In the genomic region with DNA sequence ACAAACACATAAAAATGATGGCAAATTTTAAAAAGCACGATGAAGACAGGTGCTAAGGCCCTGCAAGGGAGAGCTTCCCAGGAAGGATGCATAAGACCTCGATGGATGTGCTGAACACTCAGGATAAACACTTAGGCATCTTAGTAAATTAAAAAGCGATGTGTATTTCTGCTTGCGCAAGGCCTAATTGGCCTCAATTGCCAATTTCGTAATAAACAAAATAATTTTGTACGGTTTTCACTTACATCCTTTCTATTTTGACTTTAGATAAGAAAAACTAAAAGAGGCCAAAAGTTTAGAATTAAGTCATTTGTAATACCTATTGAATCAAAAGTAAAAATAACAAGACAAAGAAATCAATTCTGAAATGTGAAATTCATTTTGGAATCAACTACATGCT, we compare ENCODE assay signal across 20 cellular contexts.
DNase-seq lines count a peak whose midpoint lies in the region; ATAC-seq, FAIRE-seq and TF ChIP-seq lines count a peak whose summit lies in the region.
"Had no signal": no experiment of that assay in that cellular context is flagged by ENCODE, and none has a peak within 500 bp of the region (broad histone marks: within the 10 kb centered on the region; RNA-seq: fewer than 3 reads in every experiment).

No MANE protein-coding gene starts in this region.

- TF ChIP-seq CTCF in astrocyte (IDR thresholded peaks at IDR 0.05; ENCODE audit: insufficient read depth, low read depth, low read length) (no peak), gastroesophageal sphincter (IDR thresholded peaks at IDR 0.05) (no peak), adrenal gland (IDR thresholded peaks at IDR 0.05) (no peak)

- H3K27ac Mint-ChIP-seq in astrocyte (ENCODE audit: unreplicated experiment) = no peak overlapping the region
- H3K27ac Mint-ChIP-seq: activated CD4-positive, alpha-beta T cell treated with anti-CD3 and anti-CD28 coated beads, Interleukin-2, amount 10 ng/mL, durations not matched to agents 24 days and 14 days; activated naive CD8-positive, alpha-beta T cell; activated T-helper 17 cell treated with anti-CD3 and anti-CD28 coated beads, Interleukin-2, amount 50 U/mL, for 72 hours had no signal

- in situ Hi-C loops in G401 (cut with HindIII; ENCODE audit: low sequenced_read_pairs) = no loop called here

- H2AFZ ChIP-seq in astrocyte (ENCODE audit: low read depth, low read length) = no peak overlapping the region

- H3K36me3 Mint-ChIP-seq in astrocyte (ENCODE audit: low read depth, unreplicated experiment) = peaks cover 2% of the 10 kb centered on the region
- H3K36me3 Mint-ChIP-seq: activated naive CD8-positive, alpha-beta T cell had no signal

- no peak for TF ChIP-seq EP300 in gastroesophageal sphincter (IDR thresholded peaks at IDR 0.05)

- ATAC-seq in gastroesophageal sphincter = no peak
- ATAC-seq in HG03095 (IDR thresholded peaks at IDR 0.05; ENCODE audit: unreplicated experiment) = no peak
- ATAC-seq: activated T-helper 17 cell treated with anti-CD3 and anti-CD28 coated beads, Interleukin-2, amount 50 U/mL, for 72 hours had no signal

- H3K9me3 Mint-ChIP-seq in astrocyte (ENCODE audit: unreplicated experiment) = no peaks in the 10 kb centered on the region
- H3K9me3 Mint-ChIP-seq: activated CD4-positive, alpha-beta T cell treated with anti-CD3 and anti-CD28 coated beads, Interleukin-2, amount 10 ng/mL, durations not matched to agents 24 days and 14 days; activated T-helper 17 cell treated with anti-CD3 and anti-CD28 coated beads, Interleukin-2, amount 50 U/mL, for 72 hours; dendritic cell treated with granulocyte-macrophage colony-stimulating factor and Interleukin-4, amounts not matched to agents 40 ng/mL and 50 ng/mL, for 4 days; neural crest cell had no signal

- peaks cover 47% of the 10 kb centered on the region for H3K4me1 Mint-ChIP-seq in astrocyte (ENCODE audit: low read depth, unreplicated experiment)
- H3K4me1 Mint-ChIP-seq: activated CD4-positive, alpha-beta T cell treated with anti-CD3 and anti-CD28 coated beads, Interleukin-2, amount 10 ng/mL, durations not matched to agents 24 days and 14 days; activated T-helper 17 cell treated with anti-CD3 and anti-CD28 coated beads, Interleukin-2, amount 50 U/mL, for 72 hours had no signal

- no peaks in the 10 kb centered on the region for H4K20me1 ChIP-seq in astrocyte (ENCODE audit: insufficient read depth, low read length)

- TF ChIP-seq POLR2A in gastroesophageal sphincter (IDR thresholded peaks at IDR 0.05) (no peak), adrenal gland (IDR thresholded peaks at IDR 0.05) (no peak)

- intact Hi-C loops in adrenal gland (cut with DNase I) = no loop called here

- no peak overlapping the region for H3K4me3 Mint-ChIP-seq in astrocyte (ENCODE audit: unreplicated experiment)
- H3K4me3 Mint-ChIP-seq: activated CD4-positive, alpha-beta T cell treated with anti-CD3 and anti-CD28 coated beads, Interleukin-2, amount 10 ng/mL, durations not matched to agents 24 days and 14 days; activated naive CD8-positive, alpha-beta T cell; activated T-helper 17 cell treated with anti-CD3 and anti-CD28 coated beads, Interleukin-2, amount 50 U/mL, for 72 hours; dendritic cell treated with granulocyte-macrophage colony-stimulating factor and Interleukin-4, amounts not matched to agents 40 ng/mL and 50 ng/mL, for 4 days; neural crest cell had no signal

- H3K79me2 ChIP-seq in astrocyte (ENCODE audit: insufficient read depth, low read length) = peaks cover 88% of the 10 kb centered on the region

- CTCF ChIA-PET in HEK293T (lab: Yijun Ruan, JAX) = no interaction called here

- peak; percentile 45 for FAIRE-seq in astrocyte (lab: Jason Lieb, UNC)
- FAIRE-seq: H54, HTR-8/SVneo had no signal

- no peak overlapping the region for H3K27ac ChIP-seq in astrocyte (ENCODE audit: low read depth, low read length)
- peak overlapping the region in 3 of 4 donors; percentile 41 to 72 (median 66) for H3K27ac ChIP-seq in gastroesophageal sphincter
- peak overlapping the region; percentile 71 for H3K27ac ChIP-seq in subcutaneous abdominal adipose tissue (ENCODE audit: low read depth, low read length)
- H3K27ac ChIP-seq in adrenal gland = no peak overlapping the region
- H3K27ac ChIP-seq: prostate gland had no signal

- DNase-seq in G401 (ENCODE audit: low spot score) (peak; percentile 24), astrocyte (ENCODE audit: low read depth) (no peak), adrenal gland (no peak), HEK293T (ENCODE audit: extremely low spot score) (no peak)
- DNase-seq: activated CD4-positive, alpha-beta T cell treated with anti-CD3 and anti-CD28 coated beads, Interleukin-2, amount 10 ng/mL, durations not matched to agents 24 days and 14 days; DMS79 treated with DMSO at 0.1 percent for 48 hours; Karpas-422; NCI-H187; NCI-H748 treated with DMSO at 0.1 percent for 48 hours; SIG-M5 had no signal

- no peaks in the 10 kb centered on the region for H3K9me3 ChIP-seq in astrocyte (ENCODE audit: insufficient read depth, low read depth, low read length)
- no peaks in the 10 kb centered on the region for H3K9me3 ChIP-seq in gastroesophageal sphincter
- no peaks in the 10 kb centered on the region for H3K9me3 ChIP-seq in subcutaneous abdominal adipose tissue (ENCODE audit: control insufficient read depth in 5 of 5, low read length in 5 of 5)
- H3K9me3 ChIP-seq in adrenal gland (replicated peaks in 1 of 3) = no peaks in the 10 kb centered on the region
- H3K9me3 ChIP-seq: prostate gland had no signal

- POLR2A ChIA-PET in HEK293T (lab: Yijun Ruan, JAX) = no interaction called here

- WGBS in gastroesophageal sphincter (ENCODE audit: low coverage in 1 of 2), 2 donors = 80 to 83% methylated on average over 6 of the region's 6 CpGs
- 78 to 83% (median 82%) methylated on average over 6 of the region's 6 CpGs for WGBS in adrenal gland, 4 donors

- H3K27me3 ChIP-seq in astrocyte (ENCODE audit: insufficient read depth, low read length) = no peaks in the 10 kb centered on the region
- no peaks in the 10 kb centered on the region for H3K27me3 ChIP-seq in gastroesophageal sphincter
- H3K27me3 ChIP-seq in subcutaneous abdominal adipose tissue (ENCODE audit: control insufficient read depth in 5 of 5, insufficient read depth in 4 of 5, low read length in 5 of 5) = no peaks in the 10 kb centered on the region
- no peaks in the 10 kb centered on the region for H3K27me3 ChIP-seq in adrenal gland

- H3K4me1 ChIP-seq in astrocyte (ENCODE audit: insufficient read depth, low read length) (peaks cover 31% of the 10 kb centered on the region), gastroesophageal sphincter (peaks cover 0 to 48% (median 0%) of the 10 kb centered on the region in 3 donors), subcutaneous abdominal adipose tissue (ENCODE audit: control insufficient read depth in 5 of 5, insufficient read depth in 5 of 5, low read length in 5 of 5) (peaks cover 3 to 68% (median 43%) of the 10 kb centered on the region in 5 donors), adrenal gland (replicated peaks in 1 of 2) (peaks cover 0 to 19% of the 10 kb centered on the region in 2 donors)
- H3K4me1 ChIP-seq: prostate gland had no signal

- no peak overlapping the region for H3K4me3 ChIP-seq in astrocyte (ENCODE audit: insufficient read depth, low read depth, low read length)
- no peak overlapping the region for H3K4me3 ChIP-seq in gastroesophageal sphincter
- H3K4me3 ChIP-seq in subcutaneous abdominal adipose tissue (ENCODE audit: low read depth in 1 of 5, low read length in 5 of 5) = peak overlapping the region in 4 of 5 donors; percentile 12 to 72 (median 56)
- no peak overlapping the region for H3K4me3 ChIP-seq in adrenal gland
- H3K4me3 ChIP-seq: prostate gland had no signal

- no peaks in the 10 kb centered on the region for H3K27me3 Mint-ChIP-seq in astrocyte (ENCODE audit: low read depth, unreplicated experiment)
- H3K27me3 Mint-ChIP-seq: activated CD4-positive, alpha-beta T cell treated with anti-CD3 and anti-CD28 coated beads, Interleukin-2, amount 10 ng/mL, durations not matched to agents 24 days and 14 days; activated naive CD8-positive, alpha-beta T cell; activated T-helper 17 cell treated with anti-CD3 and anti-CD28 coated beads, Interleukin-2, amount 50 U/mL, for 72 hours; dendritic cell treated with granulocyte-macrophage colony-stimulating factor and Interleukin-4, amounts not matched to agents 40 ng/mL and 50 ng/mL, for 4 days had no signal

- H3K9ac ChIP-seq in astrocyte (ENCODE audit: low read length) (no peak overlapping the region), subcutaneous abdominal adipose tissue (ENCODE audit: low read length in 5 of 5) (no peak overlapping the region)

- H3K4me2 ChIP-seq in astrocyte (ENCODE audit: low read length) = peak overlapping the region; percentile 94

- H3K36me3 ChIP-seq in astrocyte (ENCODE audit: insufficient read depth, low read length) (no peaks in the 10 kb centered on the region), gastroesophageal sphincter (no peaks in the 10 kb centered on the region), subcutaneous abdominal adipose tissue (ENCODE audit: control insufficient read depth in 5 of 5, insufficient read depth in 5 of 5, low read length in 5 of 5) (no peaks in the 10 kb centered on the region), adrenal gland (replicated peaks in 1 of 2) (no peaks in the 10 kb centered on the region)
- H3K36me3 ChIP-seq: prostate gland had no signal

TF ChIP-seq in HEK293T, 16 proteins besides CTCF, POLR2A, EP300 and RAD21:
- TF ChIP-seq ARNT (IDR thresholded peaks at IDR 0.05) (no peak), SP1 (IDR thresholded peaks at IDR 0.05) (no peak), TARDBP (IDR thresholded peaks at IDR 0.05) (no peak), FOXK2 (IDR thresholded peaks at IDR 0.05) (no peak), NFRKB (IDR thresholded peaks at IDR 0.05) (no peak), HDGF (IDR thresholded peaks at IDR 0.05; ENCODE audit: borderline replicate concordance) (no peak), CTBP1 (IDR thresholded peaks at IDR 0.05; ENCODE audit: borderline replicate concordance) (no peak), BHLHE40 (IDR thresholded peaks at IDR 0.05; ENCODE audit: borderline replicate concordance) (no peak), SUZ12 (IDR thresholded peaks at IDR 0.05) (no peak), FOXA1 (IDR thresholded peaks at IDR 0.05) (no peak), ELF4 (IDR thresholded peaks at IDR 0.05) (no peak), LEF1 (IDR thresholded peaks at IDR 0.05; ENCODE audit: borderline replicate concordance) (no peak)
- TF ChIP-seq, protein P1, sequence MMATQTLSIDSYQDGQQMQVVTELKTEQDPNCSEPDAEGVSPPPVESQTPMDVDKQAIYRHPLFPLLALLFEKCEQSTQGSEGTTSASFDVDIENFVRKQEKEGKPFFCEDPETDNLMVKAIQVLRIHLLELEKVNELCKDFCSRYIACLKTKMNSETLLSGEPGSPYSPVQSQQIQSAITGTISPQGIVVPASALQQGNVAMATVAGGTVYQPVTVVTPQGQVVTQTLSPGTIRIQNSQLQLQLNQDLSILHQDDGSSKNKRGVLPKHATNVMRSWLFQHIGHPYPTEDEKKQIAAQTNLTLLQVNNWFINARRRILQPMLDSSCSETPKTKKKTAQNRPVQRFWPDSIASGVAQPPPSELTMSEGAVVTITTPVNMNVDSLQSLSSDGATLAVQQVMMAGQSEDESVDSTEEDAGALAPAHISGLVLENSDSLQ (IDR thresholded peaks at IDR 0.05) = no peak

Comparison
In these comparisons a context has a peak if more than half of its experiments do, and no peak if none do; other contexts are left out.
1. H3K27ac ChIP-seq: peak in gastroesophageal sphincter (3 of 4) and subcutaneous abdominal adipose tissue (single experiment); none in astrocyte (single experiment) and adrenal gland (0 of 5).
2. H3K4me3 ChIP-seq: peak in subcutaneous abdominal adipose tissue (4 of 5); none in astrocyte (single experiment), gastroesophageal sphincter (0 of 2) and adrenal gland (0 of 4).